27 cellular contexts compared by ENCODE assay signal in the genomic region with DNA sequence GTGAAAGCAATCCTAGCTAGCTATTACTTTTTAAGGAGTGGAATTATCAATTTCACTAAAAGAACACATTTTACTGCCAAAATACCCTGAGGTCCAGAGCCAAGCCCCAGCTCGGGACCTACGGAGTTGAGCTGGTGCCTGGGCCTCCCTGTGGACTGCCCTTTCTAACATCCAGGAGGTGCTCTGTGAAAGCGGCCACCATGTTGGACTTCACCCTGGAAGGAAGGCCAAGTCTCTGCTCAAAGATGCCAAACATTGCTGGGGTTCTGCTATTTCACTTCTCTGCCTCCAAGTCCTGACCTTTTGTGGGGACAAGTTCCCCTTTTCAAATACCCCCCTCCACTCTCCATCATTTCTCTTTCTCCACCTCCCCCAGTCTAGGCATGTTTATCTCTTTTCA.
"Had no signal": no experiment of that assay in that cellular context is flagged by ENCODE, and none has a peak within 500 bp of the region (broad histone marks: within the 10 kb centered on the region; RNA-seq: fewer than 3 reads in every experiment).

No MANE protein-coding gene starts in this region.

- H3K9me3 ChIP-seq: ascending aorta, colonic mucosa, gastrocnemius medialis, left ventricle myocardium inferior, testis, transverse colon had no signal

- H3K27ac ChIP-seq: ascending aorta, cardiac muscle cell, colonic mucosa, gastrocnemius medialis, left ventricle myocardium inferior, parathyroid adenoma, testis, transverse colon had no signal

- DNase-seq: activated CD4-positive, alpha-beta T cell treated with anti-CD3 and anti-CD28 coated beads for 4 hours; activated CD4-positive, alpha-beta T cell treated with anti-CD3 and anti-CD28 coated beads, Interleukin-2, amount 50 U/mL, for 48 hours; activated CD4-positive, CD25-positive, alpha-beta regulatory T cell; activated CD8-positive, alpha-beta memory T cell treated with anti-CD3 and anti-CD28 coated beads, Interleukin-2, amount 50 U/mL, for 48 hours; activated gamma-delta T cell; activated naive CD4-positive, alpha-beta T cell treated with anti-CD3 and anti-CD28 coated beads, Interleukin-2, amount 10 ng/mL, durations not matched to agents 7 days and 5 days; activated naive CD8-positive, alpha-beta T cell treated with anti-CD3 and anti-CD28 coated beads, Interleukin-2, amount 10 ng/mL, durations not matched to agents 7 days and 5 days; activated T-cell treated with anti-CD3 and anti-CD28 coated beads, Interleukin-2, amount 50 U/mL, for 24 hours; cerebellar nuclear complex; colonic mucosa; effector memory CD4-positive, alpha-beta T cell; erythroblast; gastrocnemius medialis; glutamatergic neuron; left ventricle myocardium inferior; naive thymus-derived CD4-positive, alpha-beta T cell; nucleus accumbens; right cardiac atrium; stimulated activated naive CD4-positive, alpha-beta T cell treated with Interleukin-2 at 50 U/mL for 16 hours; T-helper 1 cell; testis; transverse colon had no signal

- FAIRE-seq: islet of Langerhans had no signal

- H3K27me3 ChIP-seq: ascending aorta, cardiac muscle cell, colonic mucosa, gastrocnemius medialis, testis, transverse colon had no signal

- H3K4me3 ChIP-seq: ascending aorta, cardiac muscle cell, colonic mucosa, gastrocnemius medialis, left ventricle myocardium inferior, lung, testis, transverse colon had no signal

- H3K36me3 ChIP-seq: ascending aorta, cardiac muscle cell, colonic mucosa, gastrocnemius medialis, left ventricle myocardium inferior, transverse colon had no signal

- ATAC-seq: gastrocnemius medialis; naive thymus-derived CD4-positive, alpha-beta T cell; right cardiac atrium had no signal

- H3K4me1 ChIP-seq: ascending aorta, colonic mucosa, gastrocnemius medialis, left ventricle myocardium inferior, parathyroid adenoma, testis, transverse colon had no signal
